ENCODE assay signal across 14 cellular contexts in genomic region chr2:62665446-62665845, GRCh38. TPM values are rescaled to one million over a fixed set of nuclear protein-coding genes. Genes with fewer than 3 reads are reported as not detected.
DNase-seq lines count a peak whose midpoint lies in the region; TF ChIP-seq lines count a peak whose summit lies in the region.
"Had no signal": no experiment of that assay in that cellular context is flagged by ENCODE, and none has a peak within 500 bp of the region (broad histone marks: within the 10 kb centered on the region; RNA-seq: fewer than 3 reads in every experiment).

No MANE protein-coding gene starts in this region.

- no peak for TF ChIP-seq CTCF in vagina (IDR thresholded peaks at IDR 0.05)
- no peak for TF ChIP-seq CTCF in adrenal gland (IDR thresholded peaks at IDR 0.05)

- no peak for DNase-seq in SJSA1 (ENCODE audit: low read depth in 1 of 2, low spot score in 2 of 2)
- DNase-seq in fibroblast of gingiva (ENCODE audit: low read depth) = peak; percentile 57
- DNase-seq in vagina (ENCODE audit: extremely low spot score in 2 of 2) = no peak
- DNase-seq in DMS153 treated with DMSO at 0.1 percent for 48 hours (lab: John Stamatoyannopoulos, UW; ENCODE audit: unreplicated experiment) = no peak
- no peak for DNase-seq in adrenal gland
- DNase-seq in COLO668 (lab: John Stamatoyannopoulos, UW; ENCODE audit: unreplicated experiment) = no peak
- DNase-seq: CD8-positive, alpha-beta T cell; KG1; NCI-H1105 treated with DMSO at 0.1 percent for 48 hours; NCI-H187 treated with DMSO at 0.1 percent for 48 hours; NCI-H2171; Peyer's patch; SHP77 had no signal

- H3K27me3 ChIP-seq in SJSA1 (replicated peaks) = no peaks in the 10 kb centered on the region
- H3K27me3 ChIP-seq in rectal smooth muscle tissue (ENCODE audit: control insufficient read depth, insufficient read depth, low read length) = no peaks in the 10 kb centered on the region
- no peaks in the 10 kb centered on the region for H3K27me3 ChIP-seq in vagina
- no peaks in the 10 kb centered on the region for H3K27me3 ChIP-seq in adrenal gland
- H3K27me3 ChIP-seq: Peyer's patch had no signal

- TF ChIP-seq POLR2A in vagina (IDR thresholded peaks at IDR 0.05) = no peak
- no peak for TF ChIP-seq POLR2A in adrenal gland (IDR thresholded peaks at IDR 0.05)

- H3K4me3 ChIP-seq in SJSA1 (no peak overlapping the region), rectal smooth muscle tissue (ENCODE audit: low read length) (no peak overlapping the region), vagina (no peak overlapping the region), adrenal gland (no peak overlapping the region)
- H3K4me3 ChIP-seq: Peyer's patch had no signal

- WGBS in adrenal gland, 4 donors = 59 to 74% (median 67%) methylated on average over 1 of the region's 1 CpG

- H3K36me3 ChIP-seq in SJSA1 (no peaks in the 10 kb centered on the region), rectal smooth muscle tissue (ENCODE audit: control insufficient read depth, insufficient read depth, low read length) (no peaks in the 10 kb centered on the region), vagina (no peaks in the 10 kb centered on the region), adrenal gland (replicated peaks in 1 of 2) (no peaks in the 10 kb centered on the region)
- H3K36me3 ChIP-seq: Peyer's patch had no signal

- no peak overlapping the region for H3K9ac ChIP-seq in rectal smooth muscle tissue (ENCODE audit: low read length)

- H3K27ac ChIP-seq in SJSA1 (0 out of 2 replicates have a peak overlapping the region, but pooled peaks have one; percentile 51), rectal smooth muscle tissue (ENCODE audit: low read depth, low read length) (peak overlapping the region; percentile 33), vagina (peak overlapping the region; percentile 55), adrenal gland (no peak overlapping the region)

- intact Hi-C loops in vagina (cut with DNase I) = no loop called here
- intact Hi-C loops in adrenal gland (cut with DNase I) = no loop called here

- peaks cover 59% of the 10 kb centered on the region for H3K4me1 ChIP-seq in SJSA1 (replicated peaks)
- peaks cover 48% of the 10 kb centered on the region for H3K4me1 ChIP-seq in rectal smooth muscle tissue (ENCODE audit: control insufficient read depth, insufficient read depth, low read length)
- peaks cover 61% of the 10 kb centered on the region for H3K4me1 ChIP-seq in vagina
- peaks cover 22 to 43% of the 10 kb centered on the region in 2 donors for H3K4me1 ChIP-seq in adrenal gland (replicated peaks in 1 of 2)
- H3K4me1 ChIP-seq: Peyer's patch had no signal

- no peaks in the 10 kb centered on the region for H3K9me3 ChIP-seq in SJSA1 (replicated peaks)
- no peaks in the 10 kb centered on the region for H3K9me3 ChIP-seq in vagina
- no peaks in the 10 kb centered on the region for H3K9me3 ChIP-seq in adrenal gland (replicated peaks in 1 of 3)
- H3K9me3 ChIP-seq: Peyer's patch had no signal

RNA-seq across cellular contexts. Expression of gene EHBP1, which starts 40.1 kb away (rescaled TPM):
- total RNA-seq in SJSA1 (2014; rRNA removed; shearing (Covaris generic)) = 60.1 and 66.1 TPM in 2 replicates
- 97.7 TPM for total RNA-seq in vagina
- 10 to 100 TPM; 26.8 to 83.6 (median 46.3) TPM for total RNA-seq in adrenal gland
- polyA plus RNA-seq in adrenal gland = 10 to 100 TPM; 13.5 to 61.2 (median 18.5) TPM

Comparison
In these comparisons a context has a peak if more than half of its experiments do, and no peak if none do; other contexts are left out.
1. H3K27ac ChIP-seq: peak in SJSA1 (single experiment), rectal smooth muscle tissue (single experiment) and vagina (single experiment); none in adrenal gland (0 of 5).